In genomic region chr5:17315710-17316221, GRCh38 we compare ENCODE assay signal across 1 cellular context.
TF ChIP-seq lines count a peak whose summit lies in the region.

No MANE protein-coding gene starts in this region.

TF ChIP-seq in SK-N-SH treated with all-trans-retinoic acid at 6 μM for 48 hours, 23 proteins besides CTCF, POLR2A, EP300 and RAD21 (continued from another document):
- no peak for TF ChIP-seq CREB5 (CRISPR knock-in tag; IDR thresholded peaks at IDR 0.05; ENCODE audit: low read depth)
- no peak for TF ChIP-seq ZFP30 (CRISPR knock-in tag; IDR thresholded peaks at IDR 0.05)
